ENCODE assay signal across 12 cellular contexts in the genomic region with DNA sequence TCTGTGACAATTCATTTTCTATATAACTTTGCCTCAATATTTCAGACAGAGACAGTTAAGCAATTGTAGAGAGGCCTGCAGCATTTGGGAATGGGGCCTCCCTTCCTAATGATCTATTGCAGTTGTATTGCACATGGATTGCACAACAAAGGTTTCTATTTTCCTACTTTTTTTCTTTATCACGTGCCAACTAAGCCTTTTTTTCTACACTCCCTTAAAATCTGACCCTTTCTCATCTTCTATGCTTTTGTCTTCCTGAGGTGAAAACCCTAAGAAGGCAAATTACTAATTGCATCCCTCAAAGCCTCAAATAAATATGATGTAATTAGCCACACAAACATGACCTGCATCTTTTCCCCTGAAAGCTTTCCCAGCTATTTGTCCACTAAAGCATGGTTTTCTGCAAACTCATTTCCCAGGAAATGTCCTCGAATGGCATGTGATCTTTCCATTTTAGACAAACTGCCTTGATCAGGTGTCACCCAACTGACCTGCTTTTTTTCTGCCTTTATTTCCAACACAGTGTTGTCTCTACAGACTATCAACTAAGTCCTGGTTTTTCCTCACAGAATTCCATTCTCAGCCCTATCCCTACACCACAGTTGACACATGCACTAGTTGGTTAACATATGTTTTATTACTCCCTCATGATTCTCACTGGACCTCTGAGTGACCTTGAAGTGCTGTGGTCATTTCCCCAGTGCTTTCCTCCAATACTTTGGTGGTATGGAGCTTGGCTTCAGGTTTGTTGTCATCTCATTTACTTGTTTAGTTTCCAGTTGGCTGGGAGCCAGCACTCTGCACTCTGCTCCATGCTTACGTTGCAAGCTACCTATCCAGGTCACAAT. TPM values are rescaled to one million over a fixed set of nuclear protein-coding genes. Genes with fewer than 3 reads are reported as not detected.
DNase-seq lines count a peak whose midpoint lies in the region; ATAC-seq and TF ChIP-seq lines count a peak whose summit lies in the region.
"Had no signal": no experiment of that assay in that cellular context is flagged by ENCODE, and none has a peak within 500 bp of the region (broad histone marks: within the 10 kb centered on the region; RNA-seq: fewer than 3 reads in every experiment).

No MANE protein-coding gene starts in this region.

- TF ChIP-seq CTCF in BE2C (IDR thresholded peaks at IDR 0.05; ENCODE audit: low read depth, low read length) (no peak), brain microvascular endothelial cell (IDR thresholded peaks at IDR 0.05; ENCODE audit: low read depth, low read length, missing control alignments) (no peak), spleen (IDR thresholded peaks at IDR 0.05 in 8 of 11, conservative IDR thresholded peaks at IDR 0.05 in 3 of 11) (no peak), tibial nerve (IDR thresholded peaks at IDR 0.05) (no peak)

- intact Hi-C loops in spleen (cut with DNase I; ENCODE audit: low total_unique reads) = no loop called here

- WGBS in spleen, 5 donors = 43 to 63% (median 50%) methylated on average over 3 of the region's 3 CpGs
- WGBS in tibial nerve, 2 donors = 31 to 34% methylated on average over 3 of the region's 3 CpGs

- DNase-seq in BE2C (peak; percentile 13), H4 (ENCODE audit: low spot score) (peak; percentile 48), astrocyte of the hippocampus (ENCODE audit: low read depth, low spot score) (peak; percentile 27), left lobe of liver (ENCODE audit: low spot score) (peak; percentile 71), brain microvascular endothelial cell (no peak), spleen (no peak), activated gamma-delta T cell treated with Interleukin-2 at 50 U/mL for 16 hours (no peak), tibial nerve (ENCODE audit: low spot score in 2 of 2) (no peak)
- DNase-seq: activated CD8-positive, alpha-beta T cell treated with anti-CD3 and anti-CD28 coated beads, Interleukin-2, amount 10 ng/mL, durations not matched to agents 7 days and 5 days; amniotic stem cell; esophagus squamous epithelium; NCI-H1694 had no signal

- H3K27ac ChIP-seq in brain microvascular endothelial cell (no peak overlapping the region), spleen (no peak overlapping the region), tibial nerve (peak overlapping the region in 2 of 4 donors; percentile 4 to 74)
- H3K27ac ChIP-seq: esophagus squamous epithelium had no signal

- H3K9me3 ChIP-seq in BE2C = no peaks in the 10 kb centered on the region
- H3K9me3 ChIP-seq in spleen = no peaks in the 10 kb centered on the region
- H3K9me3 ChIP-seq in tibial nerve = no peaks in the 10 kb centered on the region
- H3K9me3 ChIP-seq: esophagus squamous epithelium had no signal

- TF ChIP-seq POLR2A in spleen (IDR thresholded peaks at IDR 0.05) (no peak), tibial nerve (IDR thresholded peaks at IDR 0.05) (no peak)

- H3K4me1 ChIP-seq in BE2C = peaks cover 4% of the 10 kb centered on the region; the same call in 1 of the 2 replicates
- H3K4me1 ChIP-seq in spleen = peaks cover 0 to 19% (median 0%) of the 10 kb centered on the region in 6 donors
- peaks cover 0 to 29% (median 8%) of the 10 kb centered on the region in 4 donors for H3K4me1 ChIP-seq in tibial nerve

- H3K36me3 ChIP-seq in BE2C (no peaks in the 10 kb centered on the region), brain microvascular endothelial cell (replicated peaks) (no peaks in the 10 kb centered on the region), spleen (no peaks in the 10 kb centered on the region), tibial nerve (no peaks in the 10 kb centered on the region)
- H3K36me3 ChIP-seq: esophagus squamous epithelium had no signal

- H3K4me3 ChIP-seq in BE2C (ENCODE audit: low read depth, low read length) = no peak overlapping the region
- no peak overlapping the region for H3K4me3 ChIP-seq in brain microvascular endothelial cell (ENCODE audit: low read depth, low read length)
- no peak overlapping the region for H3K4me3 ChIP-seq in spleen
- no peak overlapping the region for H3K4me3 ChIP-seq in tibial nerve
- H3K4me3 ChIP-seq: esophagus squamous epithelium had no signal

- H3K27me3 ChIP-seq in BE2C (no peaks in the 10 kb centered on the region), brain microvascular endothelial cell (replicated peaks) (no peaks in the 10 kb centered on the region), spleen (replicated peaks in 1 of 7) (no peaks in the 10 kb centered on the region), tibial nerve (no peaks in the 10 kb centered on the region)
- H3K27me3 ChIP-seq: esophagus squamous epithelium had no signal

- in situ Hi-C loops in brain microvascular endothelial cell (cut with HindIII; ENCODE audit: low pct_ligation_motif_present, low sequenced_read_pairs) = no loop called here

- TF ChIP-seq EP300 in tibial nerve (IDR thresholded peaks at IDR 0.05) = peak in 1 of 2 donors; percentile 40

- peak; percentile 69 for ATAC-seq in left lobe of liver
- ATAC-seq: activated CD8-positive, alpha-beta T cell treated with anti-CD3 and anti-CD28 coated beads, Interleukin-2, amount 10 ng/mL, durations not matched to agents 7 days and 5 days had no signal

RNA-seq across cellular contexts. Expression of a gene that starts 31.9 kb away (rescaled TPM):
- 8.9 TPM for polyA plus RNA-seq in BE2C (2012; ENCODE audit: insufficient read depth, insufficient read length, low read depth)
- 5.8 and 7.2 TPM in 2 replicates for total RNA-seq in H4 (2014; rRNA removed; shearing (Covaris generic))
- 8.5 TPM for total RNA-seq in left lobe of liver
- 10 to 100 TPM; 19.8 to 34.8 (median 28.7) TPM for total RNA-seq in spleen
- polyA plus RNA-seq in spleen = 10 to 100 TPM in 1 of 3 donors, 1 to 10 TPM in 2; 8.4 to 10.3 (median 9.8) TPM
- total RNA-seq in tibial nerve = 10 to 100 TPM; 12.5 to 15.9 (median 14.6) TPM

Comparison
In these comparisons a context has a peak if more than half of its experiments do, and no peak if none do; other contexts are left out.
1. DNase-seq: peak in BE2C (single experiment), H4 (single experiment), astrocyte of the hippocampus (single experiment) and left lobe of liver (single experiment); none in brain microvascular endothelial cell (single experiment), spleen (single experiment), activated gamma-delta T cell treated with Interleukin-2 at 50 U/mL for 16 hours (single experiment) and tibial nerve (0 of 2).